In the genomic region with DNA sequence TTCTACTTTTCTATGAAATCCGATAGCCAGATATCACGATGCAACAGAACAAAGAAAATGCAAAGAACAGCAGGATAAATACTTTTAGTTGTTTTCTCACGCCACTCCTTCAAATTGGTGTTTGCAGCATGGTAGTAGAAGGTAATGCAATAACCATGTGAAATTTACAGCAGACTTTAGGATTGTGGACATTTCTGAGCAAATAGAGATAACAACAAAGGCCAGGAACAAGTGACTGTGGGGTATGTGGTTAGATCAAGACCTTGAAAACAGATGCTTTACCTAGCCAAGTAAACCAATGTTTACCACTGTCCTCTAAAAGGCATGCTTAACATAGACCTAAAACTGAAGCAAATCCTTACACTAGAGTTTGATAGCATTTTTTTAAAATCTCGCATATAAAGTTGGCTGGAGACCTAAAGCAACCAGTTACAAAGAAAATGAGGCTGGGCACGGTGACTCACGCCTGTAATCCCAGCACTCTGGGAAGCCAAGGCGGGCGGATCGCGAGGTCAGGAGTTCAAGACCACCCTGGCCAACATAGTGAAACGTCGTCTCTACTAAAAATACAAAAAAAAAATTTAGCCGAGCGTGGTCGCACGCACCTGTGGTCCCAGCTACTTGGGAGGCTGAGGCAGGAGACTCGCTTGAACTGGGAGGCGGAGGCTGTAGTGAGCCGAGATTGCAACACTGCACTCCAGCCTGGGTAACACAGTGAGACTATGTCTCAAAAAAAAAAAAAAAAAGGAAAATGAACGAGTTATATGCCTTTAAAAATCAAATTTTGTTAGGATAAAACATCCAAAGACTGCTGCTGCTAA, we compare ENCODE assay signal across 1 cellular context.
TF ChIP-seq lines count a peak whose summit lies in the region.

No MANE protein-coding gene starts in this region.

TF ChIP-seq in HepG2, 621 proteins besides CTCF, POLR2A, EP300 and RAD21 (continued from another document and continues in another):
- TF ChIP-seq, protein P1, sequence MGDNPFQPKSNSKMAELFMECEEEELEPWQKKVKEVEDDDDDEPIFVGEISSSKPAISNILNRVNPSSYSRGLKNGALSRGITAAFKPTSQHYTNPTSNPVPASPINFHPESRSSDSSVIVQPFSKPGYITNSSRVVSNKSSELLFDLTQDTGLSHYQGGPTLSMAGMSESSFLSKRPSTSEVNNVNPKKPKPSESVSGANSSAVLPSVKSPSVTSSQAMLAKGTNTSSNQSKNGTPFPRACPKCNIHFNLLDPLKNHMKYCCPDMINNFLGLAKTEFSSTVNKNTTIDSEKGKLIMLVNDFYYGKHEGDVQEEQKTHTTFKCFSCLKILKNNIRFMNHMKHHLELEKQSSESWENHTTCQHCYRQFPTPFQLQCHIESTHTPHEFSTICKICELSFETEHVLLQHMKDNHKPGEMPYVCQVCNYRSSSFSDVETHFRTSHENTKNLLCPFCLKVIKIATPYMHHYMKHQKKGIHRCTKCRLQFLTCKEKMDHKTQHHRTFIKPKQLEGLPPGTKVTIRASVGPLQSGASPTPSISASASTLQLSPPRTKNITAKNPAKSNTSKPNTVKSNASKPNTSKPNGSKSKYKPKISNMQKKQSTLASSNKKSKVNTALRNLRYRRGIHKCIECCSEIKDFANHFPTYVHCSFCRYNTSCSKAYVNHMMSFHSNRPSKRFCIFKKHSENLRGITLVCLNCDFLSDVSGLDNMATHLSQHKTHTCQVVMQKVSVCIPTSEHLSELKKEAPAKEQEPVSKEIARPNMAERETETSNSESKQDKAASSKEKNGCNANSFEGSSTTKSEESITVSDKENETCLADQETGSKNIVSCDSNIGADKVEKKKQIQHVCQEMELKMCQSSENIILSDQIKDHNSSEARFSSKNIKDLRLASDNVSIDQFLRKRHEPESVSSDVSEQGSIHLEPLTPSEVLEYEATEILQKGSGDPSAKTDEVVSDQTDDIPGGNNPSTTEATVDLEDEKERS (CRISPR knock-in tag; IDR thresholded peaks at IDR 0.05), result peak; percentile 46; the same call in 1 of the 2 replicates
- TF ChIP-seq ZFP36 (IDR thresholded peaks at IDR 0.05; ENCODE audit: borderline replicate concordance, low read depth, low read length, partially characterized antibody) (no peak), YEATS2 (CRISPR knock-in tag; IDR thresholded peaks at IDR 0.05; ENCODE audit: borderline replicate concordance) (no peak), ZFP41 (CRISPR knock-in tag; IDR thresholded peaks at IDR 0.05; ENCODE audit: borderline replicate concordance) (no peak), JUNB (CRISPR knock-in tag; IDR thresholded peaks at IDR 0.05; ENCODE audit: borderline replicate concordance) (0 out of 2 replicates have a peak, but pooled peaks have one; percentile 9), GLI4 (CRISPR knock-in tag; IDR thresholded peaks at IDR 0.05; ENCODE audit: borderline replicate concordance) (no peak), HHEX (CRISPR knock-in tag; IDR thresholded peaks at IDR 0.05) (no peak), TSC22D2 (CRISPR knock-in tag; IDR thresholded peaks at IDR 0.05; ENCODE audit: borderline replicate concordance) (no peak), ZNF773 (CRISPR knock-in tag; IDR thresholded peaks at IDR 0.05; ENCODE audit: borderline replicate concordance) (no peak), ZNF12 (CRISPR knock-in tag; IDR thresholded peaks at IDR 0.05) (peak; percentile 55; the same call in 1 of the 2 replicates), IRF2 (CRISPR knock-in tag; IDR thresholded peaks at IDR 0.05) (peak; percentile 47), ZMYM2 (CRISPR knock-in tag; IDR thresholded peaks at IDR 0.05) (no peak), MATR3 (CRISPR knock-in tag; IDR thresholded peaks at IDR 0.05) (no peak), SOX13 (IDR thresholded peaks at IDR 0.05) (peak; percentile 79), SOX13 (CRISPR knock-in tag; conservative IDR thresholded peaks at IDR 0.05 in 1 of 2, IDR thresholded peaks at IDR 0.05 in 1 of 2) (peak in 1 of 2 experiments; percentile 96; a peak in 2 of 4 replicates), ZNF761 (CRISPR knock-in tag; conservative IDR thresholded peaks at IDR 0.05) (no peak), ZNF562 (CRISPR knock-in tag; IDR thresholded peaks at IDR 0.05; ENCODE audit: borderline replicate concordance) (no peak), ZNF121 (CRISPR knock-in tag; IDR thresholded peaks at IDR 0.05) (no peak), ZNF432 (CRISPR knock-in tag; IDR thresholded peaks at IDR 0.05; ENCODE audit: borderline replicate concordance) (no peak), KLF16 (CRISPR knock-in tag; IDR thresholded peaks at IDR 0.05) (peak in 1 of 2 experiments; percentile 70; a peak in 1 of 4 replicates), MAF1 (CRISPR knock-in tag; IDR thresholded peaks at IDR 0.05; ENCODE audit: borderline replicate concordance) (no peak), RNF2 (conservative IDR thresholded peaks at IDR 0.05; ENCODE audit: low read depth) (no peak), ZNF251 (CRISPR knock-in tag; IDR thresholded peaks at IDR 0.05) (no peak), PPARG (CRISPR knock-in tag; conservative IDR thresholded peaks at IDR 0.05) (peak; percentile 48; the same call in 1 of the 2 replicates), SRSF1 (optimal IDR thresholded peaks at IDR 0.05; ENCODE audit: low read depth, low read length) (no peak)
- TF ChIP-seq, protein P2, sequence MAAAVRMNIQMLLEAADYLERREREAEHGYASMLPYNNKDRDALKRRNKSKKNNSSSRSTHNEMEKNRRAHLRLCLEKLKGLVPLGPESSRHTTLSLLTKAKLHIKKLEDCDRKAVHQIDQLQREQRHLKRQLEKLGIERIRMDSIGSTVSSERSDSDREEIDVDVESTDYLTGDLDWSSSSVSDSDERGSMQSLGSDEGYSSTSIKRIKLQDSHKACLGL (CRISPR knock-in tag; IDR thresholded peaks at IDR 0.05), result no peak
- TF ChIP-seq, protein P3, sequence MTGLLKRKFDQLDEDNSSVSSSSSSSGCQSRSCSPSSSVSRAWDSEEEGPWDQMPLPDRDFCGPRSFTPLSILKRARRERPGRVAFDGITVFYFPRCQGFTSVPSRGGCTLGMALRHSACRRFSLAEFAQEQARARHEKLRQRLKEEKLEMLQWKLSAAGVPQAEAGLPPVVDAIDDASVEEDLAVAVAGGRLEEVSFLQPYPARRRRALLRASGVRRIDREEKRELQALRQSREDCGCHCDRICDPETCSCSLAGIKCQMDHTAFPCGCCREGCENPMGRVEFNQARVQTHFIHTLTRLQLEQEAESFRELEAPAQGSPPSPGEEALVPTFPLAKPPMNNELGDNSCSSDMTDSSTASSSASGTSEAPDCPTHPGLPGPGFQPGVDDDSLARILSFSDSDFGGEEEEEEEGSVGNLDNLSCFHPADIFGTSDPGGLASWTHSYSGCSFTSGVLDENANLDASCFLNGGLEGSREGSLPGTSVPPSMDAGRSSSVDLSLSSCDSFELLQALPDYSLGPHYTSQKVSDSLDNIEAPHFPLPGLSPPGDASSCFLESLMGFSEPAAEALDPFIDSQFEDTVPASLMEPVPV (CRISPR knock-in tag; IDR thresholded peaks at IDR 0.05), result no peak
- TF ChIP-seq, protein P4, sequence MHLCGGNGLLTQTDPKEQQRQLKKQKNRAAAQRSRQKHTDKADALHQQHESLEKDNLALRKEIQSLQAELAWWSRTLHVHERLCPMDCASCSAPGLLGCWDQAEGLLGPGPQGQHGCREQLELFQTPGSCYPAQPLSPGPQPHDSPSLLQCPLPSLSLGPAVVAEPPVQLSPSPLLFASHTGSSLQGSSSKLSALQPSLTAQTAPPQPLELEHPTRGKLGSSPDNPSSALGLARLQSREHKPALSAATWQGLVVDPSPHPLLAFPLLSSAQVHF (CRISPR knock-in tag; IDR thresholded peaks at IDR 0.05), result no peak
- TF ChIP-seq, protein P5, sequence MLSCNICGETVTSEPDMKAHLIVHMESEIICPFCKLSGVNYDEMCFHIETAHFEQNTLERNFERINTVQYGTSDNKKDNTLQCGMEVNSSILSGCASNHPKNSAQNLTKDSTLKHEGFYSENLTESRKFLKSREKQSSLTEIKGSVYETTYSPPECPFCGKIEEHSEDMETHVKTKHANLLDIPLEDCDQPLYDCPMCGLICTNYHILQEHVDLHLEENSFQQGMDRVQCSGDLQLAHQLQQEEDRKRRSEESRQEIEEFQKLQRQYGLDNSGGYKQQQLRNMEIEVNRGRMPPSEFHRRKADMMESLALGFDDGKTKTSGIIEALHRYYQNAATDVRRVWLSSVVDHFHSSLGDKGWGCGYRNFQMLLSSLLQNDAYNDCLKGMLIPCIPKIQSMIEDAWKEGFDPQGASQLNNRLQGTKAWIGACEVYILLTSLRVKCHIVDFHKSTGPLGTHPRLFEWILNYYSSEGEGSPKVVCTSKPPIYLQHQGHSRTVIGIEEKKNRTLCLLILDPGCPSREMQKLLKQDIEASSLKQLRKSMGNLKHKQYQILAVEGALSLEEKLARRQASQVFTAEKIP (CRISPR knock-in tag; IDR thresholded peaks at IDR 0.05; ENCODE audit: borderline replicate concordance), result no peak
- TF ChIP-seq, protein P6, sequence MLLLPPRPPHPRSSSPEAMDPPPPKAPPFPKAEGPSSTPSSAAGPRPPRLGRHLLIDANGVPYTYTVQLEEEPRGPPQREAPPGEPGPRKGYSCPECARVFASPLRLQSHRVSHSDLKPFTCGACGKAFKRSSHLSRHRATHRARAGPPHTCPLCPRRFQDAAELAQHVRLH (CRISPR knock-in tag; IDR thresholded peaks at IDR 0.05; ENCODE audit: borderline replicate concordance, low read depth), result peak; percentile 32; the same call in 1 of the 2 replicates
- TF ChIP-seq, protein P7, sequence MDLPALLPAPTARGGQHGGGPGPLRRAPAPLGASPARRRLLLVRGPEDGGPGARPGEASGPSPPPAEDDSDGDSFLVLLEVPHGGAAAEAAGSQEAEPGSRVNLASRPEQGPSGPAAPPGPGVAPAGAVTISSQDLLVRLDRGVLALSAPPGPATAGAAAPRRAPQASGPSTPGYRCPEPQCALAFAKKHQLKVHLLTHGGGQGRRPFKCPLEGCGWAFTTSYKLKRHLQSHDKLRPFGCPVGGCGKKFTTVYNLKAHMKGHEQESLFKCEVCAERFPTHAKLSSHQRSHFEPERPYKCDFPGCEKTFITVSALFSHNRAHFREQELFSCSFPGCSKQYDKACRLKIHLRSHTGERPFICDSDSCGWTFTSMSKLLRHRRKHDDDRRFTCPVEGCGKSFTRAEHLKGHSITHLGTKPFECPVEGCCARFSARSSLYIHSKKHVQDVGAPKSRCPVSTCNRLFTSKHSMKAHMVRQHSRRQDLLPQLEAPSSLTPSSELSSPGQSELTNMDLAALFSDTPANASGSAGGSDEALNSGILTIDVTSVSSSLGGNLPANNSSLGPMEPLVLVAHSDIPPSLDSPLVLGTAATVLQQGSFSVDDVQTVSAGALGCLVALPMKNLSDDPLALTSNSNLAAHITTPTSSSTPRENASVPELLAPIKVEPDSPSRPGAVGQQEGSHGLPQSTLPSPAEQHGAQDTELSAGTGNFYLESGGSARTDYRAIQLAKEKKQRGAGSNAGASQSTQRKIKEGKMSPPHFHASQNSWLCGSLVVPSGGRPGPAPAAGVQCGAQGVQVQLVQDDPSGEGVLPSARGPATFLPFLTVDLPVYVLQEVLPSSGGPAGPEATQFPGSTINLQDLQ (CRISPR knock-in tag; IDR thresholded peaks at IDR 0.05), result no peak
- TF ChIP-seq, protein P8, sequence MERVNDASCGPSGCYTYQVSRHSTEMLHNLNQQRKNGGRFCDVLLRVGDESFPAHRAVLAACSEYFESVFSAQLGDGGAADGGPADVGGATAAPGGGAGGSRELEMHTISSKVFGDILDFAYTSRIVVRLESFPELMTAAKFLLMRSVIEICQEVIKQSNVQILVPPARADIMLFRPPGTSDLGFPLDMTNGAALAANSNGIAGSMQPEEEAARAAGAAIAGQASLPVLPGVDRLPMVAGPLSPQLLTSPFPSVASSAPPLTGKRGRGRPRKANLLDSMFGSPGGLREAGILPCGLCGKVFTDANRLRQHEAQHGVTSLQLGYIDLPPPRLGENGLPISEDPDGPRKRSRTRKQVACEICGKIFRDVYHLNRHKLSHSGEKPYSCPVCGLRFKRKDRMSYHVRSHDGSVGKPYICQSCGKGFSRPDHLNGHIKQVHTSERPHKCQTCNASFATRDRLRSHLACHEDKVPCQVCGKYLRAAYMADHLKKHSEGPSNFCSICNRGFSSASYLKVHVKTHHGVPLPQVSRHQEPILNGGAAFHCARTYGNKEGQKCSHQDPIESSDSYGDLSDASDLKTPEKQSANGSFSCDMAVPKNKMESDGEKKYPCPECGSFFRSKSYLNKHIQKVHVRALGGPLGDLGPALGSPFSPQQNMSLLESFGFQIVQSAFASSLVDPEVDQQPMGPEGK (CRISPR knock-in tag; IDR thresholded peaks at IDR 0.05), result peak; percentile 38
- TF ChIP-seq, protein P9, sequence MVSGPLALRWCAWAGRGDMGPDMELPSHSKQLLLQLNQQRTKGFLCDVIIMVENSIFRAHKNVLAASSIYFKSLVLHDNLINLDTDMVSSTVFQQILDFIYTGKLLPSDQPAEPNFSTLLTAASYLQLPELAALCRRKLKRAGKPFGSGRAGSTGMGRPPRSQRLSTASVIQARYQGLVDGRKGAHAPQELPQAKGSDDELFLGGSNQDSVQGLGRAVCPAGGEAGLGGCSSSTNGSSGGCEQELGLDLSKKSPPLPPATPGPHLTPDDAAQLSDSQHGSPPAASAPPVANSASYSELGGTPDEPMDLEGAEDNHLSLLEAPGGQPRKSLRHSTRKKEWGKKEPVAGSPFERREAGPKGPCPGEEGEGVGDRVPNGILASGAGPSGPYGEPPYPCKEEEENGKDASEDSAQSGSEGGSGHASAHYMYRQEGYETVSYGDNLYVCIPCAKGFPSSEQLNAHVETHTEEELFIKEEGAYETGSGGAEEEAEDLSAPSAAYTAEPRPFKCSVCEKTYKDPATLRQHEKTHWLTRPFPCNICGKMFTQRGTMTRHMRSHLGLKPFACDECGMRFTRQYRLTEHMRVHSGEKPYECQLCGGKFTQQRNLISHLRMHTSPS (CRISPR knock-in tag; IDR thresholded peaks at IDR 0.05; ENCODE audit: low read depth), result no peak
- TF ChIP-seq, protein P10, sequence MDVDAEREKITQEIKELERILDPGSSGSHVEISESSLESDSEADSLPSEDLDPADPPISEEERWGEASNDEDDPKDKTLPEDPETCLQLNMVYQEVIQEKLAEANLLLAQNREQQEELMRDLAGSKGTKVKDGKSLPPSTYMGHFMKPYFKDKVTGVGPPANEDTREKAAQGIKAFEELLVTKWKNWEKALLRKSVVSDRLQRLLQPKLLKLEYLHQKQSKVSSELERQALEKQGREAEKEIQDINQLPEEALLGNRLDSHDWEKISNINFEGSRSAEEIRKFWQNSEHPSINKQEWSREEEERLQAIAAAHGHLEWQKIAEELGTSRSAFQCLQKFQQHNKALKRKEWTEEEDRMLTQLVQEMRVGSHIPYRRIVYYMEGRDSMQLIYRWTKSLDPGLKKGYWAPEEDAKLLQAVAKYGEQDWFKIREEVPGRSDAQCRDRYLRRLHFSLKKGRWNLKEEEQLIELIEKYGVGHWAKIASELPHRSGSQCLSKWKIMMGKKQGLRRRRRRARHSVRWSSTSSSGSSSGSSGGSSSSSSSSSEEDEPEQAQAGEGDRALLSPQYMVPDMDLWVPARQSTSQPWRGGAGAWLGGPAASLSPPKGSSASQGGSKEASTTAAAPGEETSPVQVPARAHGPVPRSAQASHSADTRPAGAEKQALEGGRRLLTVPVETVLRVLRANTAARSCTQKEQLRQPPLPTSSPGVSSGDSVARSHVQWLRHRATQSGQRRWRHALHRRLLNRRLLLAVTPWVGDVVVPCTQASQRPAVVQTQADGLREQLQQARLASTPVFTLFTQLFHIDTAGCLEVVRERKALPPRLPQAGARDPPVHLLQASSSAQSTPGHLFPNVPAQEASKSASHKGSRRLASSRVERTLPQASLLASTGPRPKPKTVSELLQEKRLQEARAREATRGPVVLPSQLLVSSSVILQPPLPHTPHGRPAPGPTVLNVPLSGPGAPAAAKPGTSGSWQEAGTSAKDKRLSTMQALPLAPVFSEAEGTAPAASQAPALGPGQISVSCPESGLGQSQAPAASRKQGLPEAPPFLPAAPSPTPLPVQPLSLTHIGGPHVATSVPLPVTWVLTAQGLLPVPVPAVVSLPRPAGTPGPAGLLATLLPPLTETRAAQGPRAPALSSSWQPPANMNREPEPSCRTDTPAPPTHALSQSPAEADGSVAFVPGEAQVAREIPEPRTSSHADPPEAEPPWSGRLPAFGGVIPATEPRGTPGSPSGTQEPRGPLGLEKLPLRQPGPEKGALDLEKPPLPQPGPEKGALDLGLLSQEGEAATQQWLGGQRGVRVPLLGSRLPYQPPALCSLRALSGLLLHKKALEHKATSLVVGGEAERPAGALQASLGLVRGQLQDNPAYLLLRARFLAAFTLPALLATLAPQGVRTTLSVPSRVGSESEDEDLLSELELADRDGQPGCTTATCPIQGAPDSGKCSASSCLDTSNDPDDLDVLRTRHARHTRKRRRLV (CRISPR knock-in tag; IDR thresholded peaks at IDR 0.05), result no peak
